ENCODE assay signal across 1 cellular context in the genomic region with DNA sequence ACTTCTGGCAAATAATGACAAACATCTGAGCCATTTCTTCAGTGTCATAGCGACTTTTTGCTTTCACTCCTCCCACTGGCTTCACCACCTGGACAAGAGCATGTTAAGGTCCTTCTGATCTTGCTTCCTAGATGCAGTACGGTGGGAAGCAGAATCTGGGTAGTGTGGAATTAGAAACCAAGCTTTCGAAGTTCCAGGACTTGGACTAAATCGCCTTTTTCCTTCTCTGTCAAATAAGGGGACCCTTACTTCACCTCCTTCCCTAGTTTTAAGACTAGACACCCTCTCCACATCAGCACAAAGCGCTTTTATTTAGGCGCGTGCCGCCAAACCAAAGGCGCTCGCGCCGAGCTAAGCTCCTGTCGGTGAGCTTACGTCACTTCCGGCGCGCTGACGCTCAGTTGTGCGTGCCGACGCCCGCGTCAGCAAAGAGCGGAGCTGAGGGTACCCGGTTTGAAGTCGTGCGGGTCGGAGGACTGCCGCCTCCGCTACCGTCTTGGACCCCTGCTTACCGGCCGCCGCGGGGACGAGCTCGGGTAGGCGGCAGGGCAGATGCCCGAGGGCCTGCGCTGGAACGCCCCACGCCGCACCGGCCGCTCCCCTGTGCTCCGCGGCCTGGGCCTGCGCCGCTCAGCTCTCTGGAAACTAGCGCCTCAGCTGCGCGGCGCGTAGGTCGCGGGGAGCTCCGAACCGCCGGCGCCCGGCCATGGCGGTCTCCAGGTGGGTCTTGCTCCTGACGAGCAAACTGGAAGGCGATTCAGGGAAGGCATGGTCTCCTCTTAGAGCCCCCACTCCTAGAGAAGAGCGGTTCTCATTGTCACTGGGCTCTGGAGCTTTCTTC.
A peak's percentile ranks its signal among the peaks of the same experiment; 100 is the strongest.
TF ChIP-seq lines count a peak whose summit lies in the region.

A gene (plus strand): TSS at position 400 of the 841 bp plus-strand sequence. CDS start 307 bp downstream, at position 707.

TF ChIP-seq in K562, 482 proteins besides CTCF, POLR2A, EP300 and RAD21 (continued from another document and continues in another):
- TF ChIP-seq, protein P1, sequence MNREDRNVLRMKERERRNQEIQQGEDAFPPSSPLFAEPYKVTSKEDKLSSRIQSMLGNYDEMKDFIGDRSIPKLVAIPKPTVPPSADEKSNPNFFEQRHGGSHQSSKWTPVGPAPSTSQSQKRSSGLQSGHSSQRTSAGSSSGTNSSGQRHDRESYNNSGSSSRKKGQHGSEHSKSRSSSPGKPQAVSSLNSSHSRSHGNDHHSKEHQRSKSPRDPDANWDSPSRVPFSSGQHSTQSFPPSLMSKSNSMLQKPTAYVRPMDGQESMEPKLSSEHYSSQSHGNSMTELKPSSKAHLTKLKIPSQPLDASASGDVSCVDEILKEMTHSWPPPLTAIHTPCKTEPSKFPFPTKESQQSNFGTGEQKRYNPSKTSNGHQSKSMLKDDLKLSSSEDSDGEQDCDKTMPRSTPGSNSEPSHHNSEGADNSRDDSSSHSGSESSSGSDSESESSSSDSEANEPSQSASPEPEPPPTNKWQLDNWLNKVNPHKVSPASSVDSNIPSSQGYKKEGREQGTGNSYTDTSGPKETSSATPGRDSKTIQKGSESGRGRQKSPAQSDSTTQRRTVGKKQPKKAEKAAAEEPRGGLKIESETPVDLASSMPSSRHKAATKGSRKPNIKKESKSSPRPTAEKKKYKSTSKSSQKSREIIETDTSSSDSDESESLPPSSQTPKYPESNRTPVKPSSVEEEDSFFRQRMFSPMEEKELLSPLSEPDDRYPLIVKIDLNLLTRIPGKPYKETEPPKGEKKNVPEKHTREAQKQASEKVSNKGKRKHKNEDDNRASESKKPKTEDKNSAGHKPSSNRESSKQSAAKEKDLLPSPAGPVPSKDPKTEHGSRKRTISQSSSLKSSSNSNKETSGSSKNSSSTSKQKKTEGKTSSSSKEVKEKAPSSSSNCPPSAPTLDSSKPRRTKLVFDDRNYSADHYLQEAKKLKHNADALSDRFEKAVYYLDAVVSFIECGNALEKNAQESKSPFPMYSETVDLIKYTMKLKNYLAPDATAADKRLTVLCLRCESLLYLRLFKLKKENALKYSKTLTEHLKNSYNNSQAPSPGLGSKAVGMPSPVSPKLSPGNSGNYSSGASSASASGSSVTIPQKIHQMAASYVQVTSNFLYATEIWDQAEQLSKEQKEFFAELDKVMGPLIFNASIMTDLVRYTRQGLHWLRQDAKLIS (CRISPR knock-in tag; IDR thresholded peaks at IDR 0.05): peak; percentile 78; the same call in 1 of the 2 replicates
- TF ChIP-seq ZNF217 (CRISPR knock-in tag; IDR thresholded peaks at IDR 0.05) (no peak), ZBTB1 (CRISPR knock-in tag; IDR thresholded peaks at IDR 0.05; ENCODE audit: borderline replicate concordance, low read depth) (peak; percentile 73; the same call in 1 of the 2 replicates), ADNP (tag; IDR thresholded peaks at IDR 0.05) (no peak), RUNX1 (IDR thresholded peaks at IDR 0.05; ENCODE audit: low read depth) (no peak), ZFP30 (CRISPR knock-in tag; IDR thresholded peaks at IDR 0.05; ENCODE audit: borderline replicate concordance) (no peak), FOXK2 (conservative IDR thresholded peaks at IDR 0.05 in 1 of 2, IDR thresholded peaks at IDR 0.05 in 1 of 2; ENCODE audit: low read depth in 2 of 2) (no peak), HMGN3 (IDR thresholded peaks at IDR 0.05; ENCODE audit: borderline replicate concordance, extremely low read depth, insufficient read length, low read depth, low read length) (no peak), KDM1A (IDR thresholded peaks at IDR 0.05) (no peak), CBX3 (IDR thresholded peaks at IDR 0.05; ENCODE audit: borderline replicate concordance in 1 of 2, low read length in 2 of 2) (no peak; a peak in 2 of 3 replicates), ZNF696 (CRISPR knock-in tag; conservative IDR thresholded peaks at IDR 0.05) (no peak), POLR2G (IDR thresholded peaks at IDR 0.05; ENCODE audit: low read depth, low read length) (peak; percentile 91), DPF2 (IDR thresholded peaks at IDR 0.05) (no peak), SRSF9 (IDR thresholded peaks at IDR 0.05; ENCODE audit: borderline replicate concordance, low read depth, low read length) (no peak), PURB (CRISPR knock-in tag; IDR thresholded peaks at IDR 0.05; ENCODE audit: low read depth) (no peak), POLR2B (IDR thresholded peaks at IDR 0.05; ENCODE audit: low read depth, partially characterized antibody) (peak; percentile 82), ZBTB8A (IDR thresholded peaks at IDR 0.05; ENCODE audit: partially characterized antibody) (no peak), HIVEP1 (CRISPR knock-in tag; IDR thresholded peaks at IDR 0.05) (no peak)
- TF ChIP-seq, protein P2, sequence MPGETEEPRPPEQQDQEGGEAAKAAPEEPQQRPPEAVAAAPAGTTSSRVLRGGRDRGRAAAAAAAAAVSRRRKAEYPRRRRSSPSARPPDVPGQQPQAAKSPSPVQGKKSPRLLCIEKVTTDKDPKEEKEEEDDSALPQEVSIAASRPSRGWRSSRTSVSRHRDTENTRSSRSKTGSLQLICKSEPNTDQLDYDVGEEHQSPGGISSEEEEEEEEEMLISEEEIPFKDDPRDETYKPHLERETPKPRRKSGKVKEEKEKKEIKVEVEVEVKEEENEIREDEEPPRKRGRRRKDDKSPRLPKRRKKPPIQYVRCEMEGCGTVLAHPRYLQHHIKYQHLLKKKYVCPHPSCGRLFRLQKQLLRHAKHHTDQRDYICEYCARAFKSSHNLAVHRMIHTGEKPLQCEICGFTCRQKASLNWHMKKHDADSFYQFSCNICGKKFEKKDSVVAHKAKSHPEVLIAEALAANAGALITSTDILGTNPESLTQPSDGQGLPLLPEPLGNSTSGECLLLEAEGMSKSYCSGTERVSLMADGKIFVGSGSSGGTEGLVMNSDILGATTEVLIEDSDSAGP (CRISPR knock-in tag; IDR thresholded peaks at IDR 0.05): no peak
- TF ChIP-seq, protein P3, sequence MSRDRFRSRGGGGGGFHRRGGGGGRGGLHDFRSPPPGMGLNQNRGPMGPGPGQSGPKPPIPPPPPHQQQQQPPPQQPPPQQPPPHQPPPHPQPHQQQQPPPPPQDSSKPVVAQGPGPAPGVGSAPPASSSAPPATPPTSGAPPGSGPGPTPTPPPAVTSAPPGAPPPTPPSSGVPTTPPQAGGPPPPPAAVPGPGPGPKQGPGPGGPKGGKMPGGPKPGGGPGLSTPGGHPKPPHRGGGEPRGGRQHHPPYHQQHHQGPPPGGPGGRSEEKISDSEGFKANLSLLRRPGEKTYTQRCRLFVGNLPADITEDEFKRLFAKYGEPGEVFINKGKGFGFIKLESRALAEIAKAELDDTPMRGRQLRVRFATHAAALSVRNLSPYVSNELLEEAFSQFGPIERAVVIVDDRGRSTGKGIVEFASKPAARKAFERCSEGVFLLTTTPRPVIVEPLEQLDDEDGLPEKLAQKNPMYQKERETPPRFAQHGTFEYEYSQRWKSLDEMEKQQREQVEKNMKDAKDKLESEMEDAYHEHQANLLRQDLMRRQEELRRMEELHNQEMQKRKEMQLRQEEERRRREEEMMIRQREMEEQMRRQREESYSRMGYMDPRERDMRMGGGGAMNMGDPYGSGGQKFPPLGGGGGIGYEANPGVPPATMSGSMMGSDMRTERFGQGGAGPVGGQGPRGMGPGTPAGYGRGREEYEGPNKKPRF (IDR thresholded peaks at IDR 0.05; ENCODE audit: low read depth, low read length): no peak
- TF ChIP-seq, protein P4, sequence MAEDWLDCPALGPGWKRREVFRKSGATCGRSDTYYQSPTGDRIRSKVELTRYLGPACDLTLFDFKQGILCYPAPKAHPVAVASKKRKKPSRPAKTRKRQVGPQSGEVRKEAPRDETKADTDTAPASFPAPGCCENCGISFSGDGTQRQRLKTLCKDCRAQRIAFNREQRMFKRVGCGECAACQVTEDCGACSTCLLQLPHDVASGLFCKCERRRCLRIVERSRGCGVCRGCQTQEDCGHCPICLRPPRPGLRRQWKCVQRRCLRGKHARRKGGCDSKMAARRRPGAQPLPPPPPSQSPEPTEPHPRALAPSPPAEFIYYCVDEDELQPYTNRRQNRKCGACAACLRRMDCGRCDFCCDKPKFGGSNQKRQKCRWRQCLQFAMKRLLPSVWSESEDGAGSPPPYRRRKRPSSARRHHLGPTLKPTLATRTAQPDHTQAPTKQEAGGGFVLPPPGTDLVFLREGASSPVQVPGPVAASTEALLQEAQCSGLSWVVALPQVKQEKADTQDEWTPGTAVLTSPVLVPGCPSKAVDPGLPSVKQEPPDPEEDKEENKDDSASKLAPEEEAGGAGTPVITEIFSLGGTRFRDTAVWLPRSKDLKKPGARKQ (CRISPR knock-in tag; IDR thresholded peaks at IDR 0.05): no peak
- TF ChIP-seq, protein P5, sequence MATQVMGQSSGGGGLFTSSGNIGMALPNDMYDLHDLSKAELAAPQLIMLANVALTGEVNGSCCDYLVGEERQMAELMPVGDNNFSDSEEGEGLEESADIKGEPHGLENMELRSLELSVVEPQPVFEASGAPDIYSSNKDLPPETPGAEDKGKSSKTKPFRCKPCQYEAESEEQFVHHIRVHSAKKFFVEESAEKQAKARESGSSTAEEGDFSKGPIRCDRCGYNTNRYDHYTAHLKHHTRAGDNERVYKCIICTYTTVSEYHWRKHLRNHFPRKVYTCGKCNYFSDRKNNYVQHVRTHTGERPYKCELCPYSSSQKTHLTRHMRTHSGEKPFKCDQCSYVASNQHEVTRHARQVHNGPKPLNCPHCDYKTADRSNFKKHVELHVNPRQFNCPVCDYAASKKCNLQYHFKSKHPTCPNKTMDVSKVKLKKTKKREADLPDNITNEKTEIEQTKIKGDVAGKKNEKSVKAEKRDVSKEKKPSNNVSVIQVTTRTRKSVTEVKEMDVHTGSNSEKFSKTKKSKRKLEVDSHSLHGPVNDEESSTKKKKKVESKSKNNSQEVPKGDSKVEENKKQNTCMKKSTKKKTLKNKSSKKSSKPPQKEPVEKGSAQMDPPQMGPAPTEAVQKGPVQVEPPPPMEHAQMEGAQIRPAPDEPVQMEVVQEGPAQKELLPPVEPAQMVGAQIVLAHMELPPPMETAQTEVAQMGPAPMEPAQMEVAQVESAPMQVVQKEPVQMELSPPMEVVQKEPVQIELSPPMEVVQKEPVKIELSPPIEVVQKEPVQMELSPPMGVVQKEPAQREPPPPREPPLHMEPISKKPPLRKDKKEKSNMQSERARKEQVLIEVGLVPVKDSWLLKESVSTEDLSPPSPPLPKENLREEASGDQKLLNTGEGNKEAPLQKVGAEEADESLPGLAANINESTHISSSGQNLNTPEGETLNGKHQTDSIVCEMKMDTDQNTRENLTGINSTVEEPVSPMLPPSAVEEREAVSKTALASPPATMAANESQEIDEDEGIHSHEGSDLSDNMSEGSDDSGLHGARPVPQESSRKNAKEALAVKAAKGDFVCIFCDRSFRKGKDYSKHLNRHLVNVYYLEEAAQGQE (CRISPR knock-in tag; IDR thresholded peaks at IDR 0.05; ENCODE audit: low read depth): no peak
- TF ChIP-seq, protein P6, sequence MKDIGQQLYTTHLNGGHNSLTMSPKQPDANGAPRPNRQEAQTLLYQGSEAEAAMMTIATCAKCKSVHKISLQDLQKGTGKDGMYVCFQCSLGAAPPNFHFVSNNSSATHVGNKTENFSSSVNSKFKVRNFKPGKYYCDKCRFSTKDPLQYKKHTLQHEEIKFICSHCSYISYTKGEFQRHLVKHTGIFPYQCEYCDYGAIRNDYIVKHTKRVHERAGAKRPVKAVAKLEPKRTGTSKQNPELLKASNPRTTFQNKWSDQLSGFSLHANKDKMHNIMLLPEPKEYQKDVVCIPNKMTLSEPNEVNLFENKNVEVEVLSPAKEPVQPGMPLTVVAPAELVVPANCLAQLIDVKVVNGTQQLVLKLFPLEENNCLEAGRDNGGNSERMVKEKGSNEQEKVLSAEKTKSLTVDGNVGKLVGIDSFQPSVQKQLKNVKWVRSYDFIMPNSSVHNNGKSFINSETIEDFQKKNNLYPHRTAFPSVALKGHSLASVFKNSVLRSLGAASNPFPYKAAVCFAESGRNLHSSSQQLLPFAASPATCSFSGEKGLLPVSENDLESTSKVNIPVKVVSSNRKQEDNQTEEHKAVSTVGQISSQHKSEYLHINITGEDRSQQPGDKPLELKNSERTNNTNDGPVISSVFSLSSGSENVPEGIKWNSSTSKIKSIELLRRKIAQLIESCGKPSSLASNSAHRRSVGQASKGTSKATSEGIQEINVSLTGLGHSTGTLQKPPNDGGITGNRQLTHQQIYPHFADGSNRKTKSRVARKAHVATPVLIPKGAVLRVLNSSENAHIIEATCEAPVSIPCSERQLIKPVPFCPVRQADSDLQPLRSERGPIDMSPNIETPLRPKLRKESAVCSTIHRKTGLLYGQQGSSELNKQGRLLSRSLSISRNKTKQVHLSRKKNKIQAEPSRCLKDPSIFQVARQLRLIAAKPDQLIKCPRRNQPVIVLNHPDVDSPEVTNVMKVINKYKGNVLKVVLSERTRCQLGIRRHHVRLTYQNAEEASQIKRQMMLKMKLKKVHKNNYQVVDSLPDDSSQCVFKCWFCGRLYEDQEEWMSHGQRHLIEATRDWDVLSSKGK (CRISPR knock-in tag; IDR thresholded peaks at IDR 0.05): no peak
- TF ChIP-seq, protein P7, sequence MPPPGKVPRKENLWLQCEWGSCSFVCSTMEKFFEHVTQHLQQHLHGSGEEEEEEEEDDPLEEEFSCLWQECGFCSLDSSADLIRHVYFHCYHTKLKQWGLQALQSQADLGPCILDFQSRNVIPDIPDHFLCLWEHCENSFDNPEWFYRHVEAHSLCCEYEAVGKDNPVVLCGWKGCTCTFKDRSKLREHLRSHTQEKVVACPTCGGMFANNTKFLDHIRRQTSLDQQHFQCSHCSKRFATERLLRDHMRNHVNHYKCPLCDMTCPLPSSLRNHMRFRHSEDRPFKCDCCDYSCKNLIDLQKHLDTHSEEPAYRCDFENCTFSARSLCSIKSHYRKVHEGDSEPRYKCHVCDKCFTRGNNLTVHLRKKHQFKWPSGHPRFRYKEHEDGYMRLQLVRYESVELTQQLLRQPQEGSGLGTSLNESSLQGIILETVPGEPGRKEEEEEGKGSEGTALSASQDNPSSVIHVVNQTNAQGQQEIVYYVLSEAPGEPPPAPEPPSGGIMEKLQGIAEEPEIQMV (tag; conservative IDR thresholded peaks at IDR 0.05; ENCODE audit: low read depth): no peak
- TF ChIP-seq, protein P8, sequence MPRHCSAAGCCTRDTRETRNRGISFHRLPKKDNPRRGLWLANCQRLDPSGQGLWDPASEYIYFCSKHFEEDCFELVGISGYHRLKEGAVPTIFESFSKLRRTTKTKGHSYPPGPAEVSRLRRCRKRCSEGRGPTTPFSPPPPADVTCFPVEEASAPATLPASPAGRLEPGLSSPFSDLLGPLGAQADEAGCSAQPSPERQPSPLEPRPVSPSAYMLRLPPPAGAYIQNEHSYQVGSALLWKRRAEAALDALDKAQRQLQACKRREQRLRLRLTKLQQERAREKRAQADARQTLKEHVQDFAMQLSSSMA (CRISPR knock-in tag; IDR thresholded peaks at IDR 0.05): no peak
- TF ChIP-seq, protein P9, sequence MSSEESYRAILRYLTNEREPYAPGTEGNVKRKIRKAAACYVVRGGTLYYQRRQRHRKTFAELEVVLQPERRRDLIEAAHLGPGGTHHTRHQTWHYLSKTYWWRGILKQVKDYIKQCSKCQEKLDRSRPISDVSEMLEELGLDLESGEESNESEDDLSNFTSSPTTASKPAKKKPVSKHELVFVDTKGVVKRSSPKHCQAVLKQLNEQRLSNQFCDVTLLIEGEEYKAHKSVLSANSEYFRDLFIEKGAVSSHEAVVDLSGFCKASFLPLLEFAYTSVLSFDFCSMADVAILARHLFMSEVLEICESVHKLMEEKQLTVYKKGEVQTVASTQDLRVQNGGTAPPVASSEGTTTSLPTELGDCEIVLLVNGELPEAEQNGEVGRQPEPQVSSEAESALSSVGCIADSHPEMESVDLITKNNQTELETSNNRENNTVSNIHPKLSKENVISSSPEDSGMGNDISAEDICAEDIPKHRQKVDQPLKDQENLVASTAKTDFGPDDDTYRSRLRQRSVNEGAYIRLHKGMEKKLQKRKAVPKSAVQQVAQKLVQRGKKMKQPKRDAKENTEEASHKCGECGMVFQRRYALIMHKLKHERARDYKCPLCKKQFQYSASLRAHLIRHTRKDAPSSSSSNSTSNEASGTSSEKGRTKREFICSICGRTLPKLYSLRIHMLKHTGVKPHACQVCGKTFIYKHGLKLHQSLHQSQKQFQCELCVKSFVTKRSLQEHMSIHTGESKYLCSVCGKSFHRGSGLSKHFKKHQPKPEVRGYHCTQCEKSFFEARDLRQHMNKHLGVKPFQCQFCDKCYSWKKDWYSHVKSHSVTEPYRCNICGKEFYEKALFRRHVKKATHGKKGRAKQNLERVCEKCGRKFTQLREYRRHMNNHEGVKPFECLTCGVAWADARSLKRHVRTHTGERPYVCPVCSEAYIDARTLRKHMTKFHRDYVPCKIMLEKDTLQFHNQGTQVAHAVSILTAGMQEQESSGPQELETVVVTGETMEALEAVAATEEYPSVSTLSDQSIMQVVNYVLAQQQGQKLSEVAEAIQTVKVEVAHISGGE (CRISPR knock-in tag; IDR thresholded peaks at IDR 0.05): peak in 1 of 3 experiments; percentile 37; a peak in 1 of 6 replicates
